ENCODE assay signal across 17 cellular contexts in the genomic region with DNA sequence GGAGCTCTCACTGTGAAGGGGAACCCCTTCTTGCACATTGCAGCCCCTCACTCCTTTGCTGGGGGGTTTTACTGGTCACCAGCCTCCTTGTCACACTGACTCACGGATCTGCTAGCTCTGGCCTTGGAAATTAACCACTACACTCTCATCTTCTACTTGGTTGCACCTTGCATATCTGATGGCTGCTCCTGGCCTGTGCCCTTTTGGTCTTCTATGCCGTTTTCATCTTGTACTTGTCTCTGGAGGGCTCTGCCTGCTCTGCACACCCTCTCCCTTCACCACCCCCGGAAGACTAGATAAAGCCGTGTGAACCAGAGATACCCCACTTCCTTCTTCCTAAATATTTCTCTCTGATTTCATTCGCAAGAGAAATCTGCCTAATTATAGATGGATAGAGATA. TPM values are rescaled to one million over a fixed set of nuclear protein-coding genes. Genes with fewer than 3 reads are reported as not detected.
A peak's percentile ranks its signal among the peaks of the same experiment; 100 is the strongest.
DNase-seq lines count a peak whose midpoint lies in the region; ATAC-seq and TF ChIP-seq lines count a peak whose summit lies in the region.
"Had no signal": no experiment of that assay in that cellular context is flagged by ENCODE, and none has a peak within 500 bp of the region (broad histone marks: within the 10 kb centered on the region; RNA-seq: fewer than 3 reads in every experiment).

No MANE protein-coding gene starts in this region.

- 0 out of 2 replicates have a peak, but pooled peaks cover 4% of the 10 kb centered on the region for H3F3A ChIP-seq in Loucy (ENCODE audit: low read depth)

- no peaks in the 10 kb centered on the region for H3K9me2 ChIP-seq in Loucy (replicated peaks; ENCODE audit: low read depth, low read length)

- H3K4me2 ChIP-seq in Loucy (ENCODE audit: low read depth, low read length, poor library complexity, severe bottlenecking): peak overlapping the region; percentile 51

- H3K9me3 Mint-ChIP-seq in CD4-positive, alpha-beta memory T cell: peaks cover 0 to 2% (median 0%) of the 10 kb centered on the region in 8 donors
- H3K9me3 Mint-ChIP-seq in naive thymus-derived CD4-positive, alpha-beta T cell: peaks cover 0 to 7% (median 0%) of the 10 kb centered on the region in 11 donors

- peak; percentile 44 for ATAC-seq in naive thymus-derived CD4-positive, alpha-beta T cell
- ATAC-seq: left cardiac atrium had no signal

- intact Hi-C loops in CD4-positive, alpha-beta memory T cell (cut with micrococcal nuclease): loop anchor here (1.0 to 2.0 kb wide), 2 partner anchors 9 to 17 kb away; no protein-coding TSS in a partner anchor
- intact Hi-C loops in naive thymus-derived CD4-positive, alpha-beta T cell (cut with micrococcal nuclease): loop anchor here (1.0 to 2.0 kb wide), 6 partner anchors 7 to 45 kb away; a partner anchor contains a TSS

- no peaks in the 10 kb centered on the region for H3K9me3 ChIP-seq in CD4-positive, alpha-beta memory T cell (ENCODE audit: control insufficient read depth in 1 of 2, low read length in 2 of 2)
- no peaks in the 10 kb centered on the region for H3K9me3 ChIP-seq in Loucy (ENCODE audit: insufficient read depth, low read depth, low read length)
- H3K9me3 ChIP-seq in naive thymus-derived CD4-positive, alpha-beta T cell (ENCODE audit: control insufficient read depth in 2 of 3, low read length in 3 of 3): no peaks in the 10 kb centered on the region
- H3K9me3 ChIP-seq in BE2C: no peaks in the 10 kb centered on the region
- H3K9me3 ChIP-seq: right lobe of liver, suprapubic skin had no signal

- H3K9ac ChIP-seq in Loucy (ENCODE audit: low read depth, low read length, poor library complexity, severe bottlenecking): peak overlapping the region; percentile 16

- peak overlapping the region; percentile 48 for H3K27ac ChIP-seq in CD4-positive, alpha-beta memory T cell (ENCODE audit: low read depth, low read length)
- H3K27ac ChIP-seq in naive thymus-derived CD4-positive, alpha-beta T cell (ENCODE audit: low read depth, low read length): peak overlapping the region; percentile 75
- H3K27ac ChIP-seq: right lobe of liver, suprapubic skin had no signal

- POLR2A ChIA-PET in CD4-positive, alpha-beta memory T cell (lab: Charles Lee; ENCODE audit: partially characterized antibody): interaction anchor here (0.8 to 3.2 kb wide), 12 partner anchors 9 to 43 kb away, joined by 3 to 21 read pairs (median 4); no protein-coding TSS in a partner anchor
- POLR2A ChIA-PET in naive thymus-derived CD4-positive, alpha-beta T cell (lab: Charles Lee): interaction anchor here (1.0 to 11.5 kb wide), 8 partner anchors 9 to 43 kb away, joined by 3 to 156 read pairs (median 8); a partner anchor contains a TSS

- peaks cover 60 to 99% (median 75%) of the 10 kb centered on the region in 4 donors for H3K4me1 Mint-ChIP-seq in CD4-positive, alpha-beta memory T cell
- H3K4me1 Mint-ChIP-seq in naive thymus-derived CD4-positive, alpha-beta T cell: peaks cover 61 to 100% (median 94%) of the 10 kb centered on the region in 7 donors

- H3K4me1 ChIP-seq in CD4-positive, alpha-beta memory T cell (ENCODE audit: insufficient read depth, low read length): peaks cover 97% of the 10 kb centered on the region
- peaks cover 30% of the 10 kb centered on the region for H3K4me1 ChIP-seq in Loucy (ENCODE audit: insufficient read depth, low read length, poor library complexity, severe bottlenecking)
- peaks cover 31 to 81% of the 10 kb centered on the region in 2 donors for H3K4me1 ChIP-seq in naive thymus-derived CD4-positive, alpha-beta T cell (ENCODE audit: control insufficient read depth in 2 of 2, insufficient read depth in 2 of 2, low read length in 2 of 2)
- H3K4me1 ChIP-seq in BE2C: no peaks in the 10 kb centered on the region
- H3K4me1 ChIP-seq: right lobe of liver, suprapubic skin had no signal

- H3K4me3 Mint-ChIP-seq in CD4-positive, alpha-beta memory T cell: peak overlapping the region; percentile 49 to 89 (median 80)
- peak overlapping the region; percentile 52 to 98 (median 86) for H3K4me3 Mint-ChIP-seq in naive thymus-derived CD4-positive, alpha-beta T cell

- H3K36me3 ChIP-seq in CD4-positive, alpha-beta memory T cell (ENCODE audit: insufficient read depth, low read length): peaks cover 11% of the 10 kb centered on the region
- H3K36me3 ChIP-seq in Loucy (ENCODE audit: insufficient read depth, low read length) (peaks cover 19% of the 10 kb centered on the region; the same call in 1 of the 2 replicates), BE2C (no peaks in the 10 kb centered on the region)
- H3K36me3 ChIP-seq in naive thymus-derived CD4-positive, alpha-beta T cell (ENCODE audit: control insufficient read depth in 2 of 3, insufficient read depth in 3 of 3, low read length in 3 of 3): peaks cover 0 to 4% (median 0%) of the 10 kb centered on the region in 3 experiments
- H3K36me3 ChIP-seq: right lobe of liver, suprapubic skin had no signal

- TF ChIP-seq POLR2A in erythroblast (IDR thresholded peaks at IDR 0.05; ENCODE audit: low read length): no peak

- peaks cover 89% of the 10 kb centered on the region for H3K79me2 ChIP-seq in Loucy (ENCODE audit: insufficient read depth, low read length)

- peaks cover 24 to 58% of the 10 kb centered on the region in 2 donors for H3K36me3 Mint-ChIP-seq in CD4-positive, alpha-beta memory T cell
- peaks cover 11 to 36% (median 21%) of the 10 kb centered on the region in 5 donors for H3K36me3 Mint-ChIP-seq in naive thymus-derived CD4-positive, alpha-beta T cell

- no peak overlapping the region for H2AFZ ChIP-seq in Loucy (ENCODE audit: low read length)

- no peak for TF ChIP-seq CTCF in Loucy (conservative IDR thresholded peaks at IDR 0.05; ENCODE audit: low read length)
- no peak for TF ChIP-seq CTCF in BE2C (IDR thresholded peaks at IDR 0.05; ENCODE audit: low read depth, low read length)

- H3K27ac Mint-ChIP-seq in CD4-positive, alpha-beta memory T cell: peak overlapping the region; percentile 80 to 100 (median 92)
- H3K27ac Mint-ChIP-seq in naive thymus-derived CD4-positive, alpha-beta T cell: peak overlapping the region; percentile 47 to 98 (median 95)

- H3K4me3 ChIP-seq in CD4-positive, alpha-beta memory T cell (ENCODE audit: low read length in 2 of 2): peak overlapping the region in 1 of 2 donors; percentile 32
- peak overlapping the region; percentile 41 for H3K4me3 ChIP-seq in Loucy (ENCODE audit: low read length, poor library complexity, severe bottlenecking)
- H3K4me3 ChIP-seq in naive thymus-derived CD4-positive, alpha-beta T cell (ENCODE audit: low read length): peak overlapping the region; percentile 49
- H3K4me3 ChIP-seq in BE2C (ENCODE audit: low read depth, low read length): no peak overlapping the region
- H3K4me3 ChIP-seq: right lobe of liver, suprapubic skin had no signal

- DNase-seq in CD4-positive, alpha-beta memory T cell: peak in 1 of 5 donors; percentile 48
- DNase-seq in activated T-cell treated with anti-CD3 and anti-CD28 coated beads, Interleukin-2, amount 50 U/mL, for 48 hours: peak; percentile 39 to 40
- peak in 1 of 9 donors; percentile 39 for DNase-seq in naive thymus-derived CD4-positive, alpha-beta T cell
- no peak for DNase-seq in erythroblast (lab: John Stamatoyannopoulos, UW)
- no peak for DNase-seq in SW480 (ENCODE audit: low spot score)
- no peak for DNase-seq in hypothalamus (lab: John Stamatoyannopoulos, UW)
- no peak for DNase-seq in BE2C
- DNase-seq: AML-193, DMS 273 treated with DMSO at 0.1 percent for 48 hours, foreskin fibroblast, Karpas-422, left cardiac atrium, NCI-H1417 treated with DMSO at 0.1 percent for 48 hours, right lobe of liver had no signal

- peaks cover 14% of the 10 kb centered on the region for H4K20me1 ChIP-seq in Loucy (ENCODE audit: insufficient read depth, low read length, poor library complexity, severe bottlenecking)

- CTCF ChIA-PET in CD4-positive, alpha-beta memory T cell (lab: Charles Lee; ENCODE audit: partially characterized antibody): interaction anchor here (0.9 to 1.4 kb wide), 4 partner anchors 24 to 71 kb away, joined by 3 to 6 read pairs (median 4); a partner anchor contains a TSS
- CTCF ChIA-PET in naive thymus-derived CD4-positive, alpha-beta T cell (lab: Charles Lee): interaction anchor here (0.9 to 1.2 kb wide), 2 partner anchors 18 to 60 kb away, joined by 3 read pairs; no protein-coding TSS in a partner anchor

- no peaks in the 10 kb centered on the region for H3K27me3 Mint-ChIP-seq in CD4-positive, alpha-beta memory T cell
- H3K27me3 Mint-ChIP-seq in naive thymus-derived CD4-positive, alpha-beta T cell: no peaks in the 10 kb centered on the region

- H3K27me3 ChIP-seq in CD4-positive, alpha-beta memory T cell (ENCODE audit: insufficient read depth, low read length): no peaks in the 10 kb centered on the region
- H3K27me3 ChIP-seq in Loucy (ENCODE audit: insufficient read depth, low read length, poor library complexity, severe bottlenecking) (no peaks in the 10 kb centered on the region), BE2C (no peaks in the 10 kb centered on the region)
- H3K27me3 ChIP-seq in naive thymus-derived CD4-positive, alpha-beta T cell (ENCODE audit: control insufficient read depth in 2 of 2, insufficient read depth in 2 of 2, low read length in 2 of 2): no peaks in the 10 kb centered on the region
- H3K27me3 ChIP-seq: right lobe of liver, suprapubic skin had no signal

RNA-seq across cellular contexts. Expression of a gene that starts 44.6 kb away (rescaled TPM):
- 100 to 1,000 TPM; 340 to 341 TPM for total RNA-seq in CD4-positive, alpha-beta memory T cell
- polyA plus RNA-seq in CD4-positive, alpha-beta memory T cell: 100 to 1,000 TPM; 260 to 404 TPM
- total RNA-seq in naive thymus-derived CD4-positive, alpha-beta T cell: 100 to 1,000 TPM; 246 to 476 (median 336) TPM
- 100 to 1,000 TPM; 352 to 437 TPM for polyA plus RNA-seq in naive thymus-derived CD4-positive, alpha-beta T cell
- not detected for polyA plus RNA-seq in BE2C (2012; ENCODE audit: insufficient read depth, insufficient read length, low read depth)
- total RNA-seq: osteoblast had no signal

Comparison
In these comparisons a context has a peak if more than half of its experiments do, and no peak if none do; other contexts are left out.
1. DNase-seq: peak in activated T-cell treated with anti-CD3 and anti-CD28 coated beads, Interleukin-2, amount 50 U/mL, for 48 hours (2 of 2); none in erythroblast (0 of 2), SW480 (single experiment), hypothalamus (0 of 51) and BE2C (single experiment).